ENCODE assay signal across 8 cellular contexts in genomic region chr11:66051371-66051765, GRCh38. TPM values are rescaled to one million over a fixed set of nuclear protein-coding genes. Genes with fewer than 3 reads are reported as not detected.
DNase-seq lines count a peak whose midpoint lies in the region; ATAC-seq and TF ChIP-seq lines count a peak whose summit lies in the region.

No MANE protein-coding gene starts in this region.

- H3K9me3 ChIP-seq in BE2C: no peaks in the 10 kb centered on the region

- ATAC-seq in HG03045 (IDR thresholded peaks at IDR 0.05; ENCODE audit: unreplicated experiment): no peak
- ATAC-seq in GM18861 (IDR thresholded peaks at IDR 0.05; ENCODE audit: unreplicated experiment): no peak

- peaks cover 26% of the 10 kb centered on the region for H3K36me3 Mint-ChIP-seq in nephron (ENCODE audit: low read depth)

- H3K4me1 ChIP-seq in BE2C: peaks cover 6% of the 10 kb centered on the region
- H3K4me1 ChIP-seq in KMS-11 (ENCODE audit: low read depth, poor library complexity, severe bottlenecking): peaks cover 37% of the 10 kb centered on the region

- peak overlapping the region; percentile 61; the same call in 1 of the 2 replicates for H3K9ac ChIP-seq in KMS-11

- peak overlapping the region; percentile 95 to 99 (median 99) for H3K27ac Mint-ChIP-seq in nephron

- H2AFZ ChIP-seq in KMS-11 (ENCODE audit: low read depth): peak overlapping the region; percentile 76

- no peaks in the 10 kb centered on the region for H3K9me3 Mint-ChIP-seq in nephron

- H3K79me2 ChIP-seq in KMS-11 (ENCODE audit: insufficient read depth, low read depth): peaks cover 42% of the 10 kb centered on the region

- H3K27ac ChIP-seq in KMS-11 (peak overlapping the region; percentile 59), coronary artery (peak overlapping the region; percentile 89 to 95)

- peaks cover 39% of the 10 kb centered on the region for H3K4me1 Mint-ChIP-seq in nephron

- peak overlapping the region; percentile 99 to 100 (median 100) for H3K4me3 Mint-ChIP-seq in nephron

- DNase-seq in BE2C (no peak), coronary artery (ENCODE audit: low spot score) (no peak), AG08395 (ENCODE audit: low spot score) (no peak), A172 (ENCODE audit: low spot score) (no peak)

- TF ChIP-seq CTCF in BE2C (IDR thresholded peaks at IDR 0.05; ENCODE audit: low read depth, low read length): no peak
- TF ChIP-seq CTCF in KMS-11 (conservative IDR thresholded peaks at IDR 0.05; ENCODE audit: low read depth, low read length): no peak
- TF ChIP-seq CTCF in coronary artery (IDR thresholded peaks at IDR 0.05): no peak
- no peak for TF ChIP-seq CTCF in nephron (IDR thresholded peaks at IDR 0.05; ENCODE audit: unreplicated experiment in 3 of 3)

- H3K27me3 Mint-ChIP-seq in nephron (ENCODE audit: low read depth): no peaks in the 10 kb centered on the region

- H3K36me3 ChIP-seq in BE2C (peaks cover 19% of the 10 kb centered on the region), KMS-11 (ENCODE audit: insufficient read depth) (peaks cover 12% of the 10 kb centered on the region; the same call in 1 of the 2 replicates)

- H3K27me3 ChIP-seq in BE2C: no peaks in the 10 kb centered on the region
- no peaks in the 10 kb centered on the region for H3K27me3 ChIP-seq in KMS-11 (ENCODE audit: insufficient read depth, low read depth)

- H3K4me2 ChIP-seq in KMS-11: peak overlapping the region; percentile 99

- no peaks in the 10 kb centered on the region for H4K20me1 ChIP-seq in KMS-11 (ENCODE audit: insufficient read depth)

- H3K4me3 ChIP-seq in BE2C (ENCODE audit: low read depth, low read length) (peak overlapping the region; percentile 80), KMS-11 (IDR thresholded peaks at IDR 0.05; ENCODE audit: insufficient read depth, low read depth, low read length) (no peak overlapping the region), coronary artery (peak overlapping the region; percentile 99)

RNA-seq across cellular contexts. Expression of gene SF3B2, which starts 0.8 kb away (rescaled TPM):
- 410 TPM for polyA plus RNA-seq in BE2C (2012; ENCODE audit: insufficient read depth, insufficient read length, low read depth)
- 172 and 177 TPM in 2 replicates for total RNA-seq in A172 (2014; rRNA removed; shearing (Covaris generic))

RNA-seq across cellular contexts. Expression of gene GAL3ST3, which starts 2.4 kb away (rescaled TPM):
- polyA plus RNA-seq in BE2C (2012; ENCODE audit: insufficient read depth, insufficient read length, low read depth): 6.3 TPM
- not detected in 2 replicates for total RNA-seq in A172 (2014; rRNA removed; shearing (Covaris generic))

RNA-seq across cellular contexts. Expression of gene PACS1, which starts 18.7 kb away (rescaled TPM):
- 14.9 TPM for polyA plus RNA-seq in BE2C (2012; ENCODE audit: insufficient read depth, insufficient read length, low read depth)
- 15.1 and 18.0 TPM in 2 replicates for total RNA-seq in A172 (2014; rRNA removed; shearing (Covaris generic))

RNA-seq across cellular contexts. Expression of gene CATSPER1, which starts 25.1 kb away (rescaled TPM):
- polyA plus RNA-seq in BE2C (2012; ENCODE audit: insufficient read depth, insufficient read length, low read depth): not detected
- total RNA-seq in A172 (2014; rRNA removed; shearing (Covaris generic)): 0.29 and 0.41 TPM in 2 replicates

RNA-seq across cellular contexts. Expression of gene CST6, which starts 39.6 kb away (rescaled TPM):
- polyA plus RNA-seq in BE2C (2012; ENCODE audit: insufficient read depth, insufficient read length, low read depth): not detected
- total RNA-seq in A172 (2014; rRNA removed; shearing (Covaris generic)): not detected in 2 replicates
